1 cellular context compared by ENCODE assay signal in the genomic region with DNA sequence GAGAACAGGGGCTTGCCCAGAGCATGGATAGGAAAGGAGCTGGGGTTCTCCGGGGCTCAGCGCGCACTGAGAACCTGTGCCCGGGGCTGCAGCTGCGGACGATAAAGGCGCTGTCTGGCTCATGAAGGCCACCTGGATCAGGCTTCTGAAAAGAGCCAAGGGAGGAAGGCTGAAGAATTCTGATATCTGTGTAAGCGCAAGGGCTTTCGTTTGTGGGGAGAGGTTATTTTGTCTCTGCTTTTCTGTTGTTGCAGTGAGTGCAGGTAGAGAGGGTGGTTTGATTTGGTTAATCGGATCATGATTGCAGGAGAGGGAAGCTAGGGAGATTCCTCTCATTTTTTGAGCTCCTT.
TF ChIP-seq lines count a peak whose summit lies in the region.

No MANE protein-coding gene starts in this region.

TF ChIP-seq in HEK293T, 16 proteins besides CTCF, POLR2A, EP300 and RAD21 (continued from another document):
- TF ChIP-seq, protein P1, sequence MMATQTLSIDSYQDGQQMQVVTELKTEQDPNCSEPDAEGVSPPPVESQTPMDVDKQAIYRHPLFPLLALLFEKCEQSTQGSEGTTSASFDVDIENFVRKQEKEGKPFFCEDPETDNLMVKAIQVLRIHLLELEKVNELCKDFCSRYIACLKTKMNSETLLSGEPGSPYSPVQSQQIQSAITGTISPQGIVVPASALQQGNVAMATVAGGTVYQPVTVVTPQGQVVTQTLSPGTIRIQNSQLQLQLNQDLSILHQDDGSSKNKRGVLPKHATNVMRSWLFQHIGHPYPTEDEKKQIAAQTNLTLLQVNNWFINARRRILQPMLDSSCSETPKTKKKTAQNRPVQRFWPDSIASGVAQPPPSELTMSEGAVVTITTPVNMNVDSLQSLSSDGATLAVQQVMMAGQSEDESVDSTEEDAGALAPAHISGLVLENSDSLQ (IDR thresholded peaks at IDR 0.05): no peak
- no peak for TF ChIP-seq CTBP1 (IDR thresholded peaks at IDR 0.05; ENCODE audit: borderline replicate concordance)
- TF ChIP-seq TARDBP (IDR thresholded peaks at IDR 0.05): no peak
